9 cellular contexts compared by ENCODE assay signal in the genomic region with DNA sequence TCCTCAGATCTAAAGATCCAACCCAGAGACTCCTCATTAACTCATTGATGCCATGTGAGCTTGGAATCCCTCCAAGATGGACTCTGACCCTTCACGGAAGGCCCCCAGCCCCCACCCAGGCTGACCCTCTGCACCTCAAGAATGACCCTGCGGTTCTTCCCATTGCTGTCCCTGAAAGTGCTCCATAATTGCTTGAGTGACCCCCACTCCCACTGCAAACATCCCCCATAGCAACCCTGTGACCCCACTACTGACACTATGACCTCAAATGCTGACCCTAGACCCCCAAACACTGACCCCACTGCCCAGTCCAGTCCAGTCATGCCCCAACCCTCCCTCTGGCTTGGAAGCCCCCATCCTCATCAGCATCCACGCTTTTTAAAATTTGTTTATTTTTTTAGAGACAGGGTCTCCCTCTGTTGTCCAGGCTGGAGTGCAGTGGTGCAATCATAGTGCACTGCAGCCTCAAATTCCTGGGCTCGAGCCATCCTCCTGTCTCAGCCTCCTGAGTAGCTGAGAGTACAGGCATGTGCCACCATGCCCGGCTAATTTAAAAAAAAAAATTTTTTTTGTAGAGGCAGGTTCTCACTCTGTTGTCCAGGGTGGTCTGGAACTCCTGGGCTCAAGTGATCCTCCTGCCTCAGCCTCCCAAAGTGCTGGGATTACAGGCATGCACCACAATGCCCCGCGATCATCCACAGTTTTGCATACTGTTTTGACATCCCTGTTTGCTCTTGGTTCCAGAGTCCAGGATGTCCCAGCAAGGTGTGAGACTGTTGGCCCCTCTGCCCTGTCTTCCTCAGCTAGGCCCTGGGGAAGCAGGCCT. TPM values are rescaled to one million over a fixed set of nuclear protein-coding genes. Genes with fewer than 3 reads are reported as not detected.
DNase-seq lines count a peak whose midpoint lies in the region; ATAC-seq and TF ChIP-seq lines count a peak whose summit lies in the region.
"Had no signal": no experiment of that assay in that cellular context is flagged by ENCODE, and none has a peak within 500 bp of the region (broad histone marks: within the 10 kb centered on the region; RNA-seq: fewer than 3 reads in every experiment).

No MANE protein-coding gene starts in this region.

- peaks cover 2 to 8% of the 10 kb centered on the region in 2 donors for H3K27me3 ChIP-seq in stomach smooth muscle (ENCODE audit: control insufficient read depth in 1 of 2, insufficient read depth in 2 of 2, low read length in 2 of 2)

- H3K9me3 Mint-ChIP-seq in HFFc6: no peaks in the 10 kb centered on the region
- no peaks in the 10 kb centered on the region for H3K9me3 Mint-ChIP-seq in activated CD8-positive, alpha-beta T cell treated with anti-CD3 and anti-CD28 coated beads, Interleukin-2, amount 10 ng/mL, durations not matched to agents 7 days and 5 days (ENCODE audit: insufficient read depth)

- H3K4me3 Mint-ChIP-seq in HFFc6: peak overlapping the region; percentile 81
- peak overlapping the region; percentile 45 for H3K4me3 Mint-ChIP-seq in activated CD8-positive, alpha-beta T cell treated with anti-CD3 and anti-CD28 coated beads, Interleukin-2, amount 10 ng/mL, durations not matched to agents 7 days and 5 days

- peaks cover 9% of the 10 kb centered on the region for H3K27me3 Mint-ChIP-seq in HFFc6 (ENCODE audit: insufficient read depth)
- peaks cover 18% of the 10 kb centered on the region for H3K27me3 Mint-ChIP-seq in activated CD8-positive, alpha-beta T cell treated with anti-CD3 and anti-CD28 coated beads, Interleukin-2, amount 10 ng/mL, durations not matched to agents 7 days and 5 days (ENCODE audit: low read depth)

- H3K4me3 ChIP-seq in stomach smooth muscle (ENCODE audit: low read length in 2 of 2): peak overlapping the region; percentile 60 to 70

- peaks cover 36% of the 10 kb centered on the region for H3K4me1 ChIP-seq in stomach smooth muscle (ENCODE audit: control insufficient read depth, insufficient read depth, low read length)

- H3K9ac ChIP-seq in stomach smooth muscle (ENCODE audit: low read length in 2 of 2): peak overlapping the region in 1 of 2 donors; percentile 48

- H3K9me3 ChIP-seq in stomach smooth muscle (ENCODE audit: control insufficient read depth in 2 of 2, low read length in 2 of 2): no peaks in the 10 kb centered on the region

- peak overlapping the region; percentile 55 for H3K27ac Mint-ChIP-seq in HFFc6
- no peak overlapping the region for H3K27ac Mint-ChIP-seq in activated CD8-positive, alpha-beta T cell treated with anti-CD3 and anti-CD28 coated beads, Interleukin-2, amount 10 ng/mL, durations not matched to agents 7 days and 5 days

- H3K4me1 Mint-ChIP-seq in HFFc6 (ENCODE audit: low read depth): peaks cover 30% of the 10 kb centered on the region
- H3K4me1 Mint-ChIP-seq in activated CD8-positive, alpha-beta T cell treated with anti-CD3 and anti-CD28 coated beads, Interleukin-2, amount 10 ng/mL, durations not matched to agents 7 days and 5 days (ENCODE audit: low read depth): peaks cover 55% of the 10 kb centered on the region

- H3K36me3 ChIP-seq in stomach smooth muscle (ENCODE audit: control insufficient read depth in 2 of 2, insufficient read depth in 2 of 2, low read length in 2 of 2): peaks cover 0 to 2% of the 10 kb centered on the region in 2 donors

- no peak for ATAC-seq in activated CD8-positive, alpha-beta T cell treated with anti-CD3 and anti-CD28 coated beads, Interleukin-2, amount 10 ng/mL, durations not matched to agents 7 days and 5 days
- peak; percentile 24 for ATAC-seq in left lobe of liver
- ATAC-seq in HG03571 (IDR thresholded peaks at IDR 0.05; ENCODE audit: unreplicated experiment): no peak

- TF ChIP-seq CTCF in HFFc6 (IDR thresholded peaks at IDR 0.05): 0 out of 2 replicates have a peak, but pooled peaks have one; percentile 9

- CTCF ChIA-PET in activated CD8-positive, alpha-beta T cell treated with anti-CD3 and anti-CD28 coated beads, Interleukin-2, amount 10 ng/mL, durations not matched to agents 7 days and 5 days (lab: Charles Lee): interaction anchor here (2.8 kb wide), 1 partner anchor 124 kb away, joined by 7 read pairs; no protein-coding TSS in a partner anchor

- H3K36me3 Mint-ChIP-seq in HFFc6 (ENCODE audit: low read depth): peaks cover 14% of the 10 kb centered on the region
- H3K36me3 Mint-ChIP-seq in activated CD8-positive, alpha-beta T cell treated with anti-CD3 and anti-CD28 coated beads, Interleukin-2, amount 10 ng/mL, durations not matched to agents 7 days and 5 days (ENCODE audit: low read depth): peaks cover 9% of the 10 kb centered on the region

- DNase-seq in HFFc6: no peak
- DNase-seq in activated CD8-positive, alpha-beta T cell treated with anti-CD3 and anti-CD28 coated beads, Interleukin-2, amount 10 ng/mL, durations not matched to agents 7 days and 5 days: no peak
- no peak for DNase-seq in left lobe of liver (ENCODE audit: low spot score)
- DNase-seq in SW 1271 (lab: John Stamatoyannopoulos, UW): no peak
- no peak for DNase-seq in hippocampal formation (lab: John Stamatoyannopoulos, UW)
- DNase-seq: T-helper 9 cell had no signal

- H3K27ac ChIP-seq in stomach smooth muscle (ENCODE audit: low read length): peak overlapping the region; percentile 37

- POLR2A ChIA-PET in activated CD8-positive, alpha-beta T cell treated with anti-CD3 and anti-CD28 coated beads, Interleukin-2, amount 10 ng/mL, durations not matched to agents 7 days and 5 days (lab: Charles Lee): interaction anchor here (0.8 to 2.0 kb wide), 2 partner anchors 51 to 53 kb away, joined by 4 read pairs; no protein-coding TSS in a partner anchor

RNA-seq across cellular contexts. Expression of a gene that starts 0.9 kb away (rescaled TPM):
- total RNA-seq in HFFc6 (2021; fragmentation: NEBNext Ultra II Directional; extraction: Animal tissue kit (Norgen Biotek cat#: 25700)): 1 to 10 TPM; 1.5 to 5.1 (median 4.2) TPM
- 1 to 10 TPM; 3.3 to 3.8 TPM for total RNA-seq in activated CD8-positive, alpha-beta T cell treated with anti-CD3 and anti-CD28 coated beads, Interleukin-2, amount 10 ng/mL, durations not matched to agents 7 days and 5 days
- 1.5 TPM for total RNA-seq in left lobe of liver
- total RNA-seq: M059J had no signal

RNA-seq across cellular contexts. Expression of a gene that starts 14.7 kb away (rescaled TPM):
- 10 to 100 TPM; 36.3 to 49.9 (median 39.6) TPM for total RNA-seq in HFFc6 (2021; fragmentation: NEBNext Ultra II Directional; extraction: Animal tissue kit (Norgen Biotek cat#: 25700))
- 10 to 100 TPM; 59.8 to 60.3 TPM for total RNA-seq in activated CD8-positive, alpha-beta T cell treated with anti-CD3 and anti-CD28 coated beads, Interleukin-2, amount 10 ng/mL, durations not matched to agents 7 days and 5 days
- 15.8 TPM for total RNA-seq in left lobe of liver

RNA-seq across cellular contexts. Expression of a gene that starts 16.3 kb away (rescaled TPM):
- 100 to 1,000 TPM; 126 to 146 (median 139) TPM for total RNA-seq in HFFc6 (2021; fragmentation: NEBNext Ultra II Directional; extraction: Animal tissue kit (Norgen Biotek cat#: 25700))
- total RNA-seq in activated CD8-positive, alpha-beta T cell treated with anti-CD3 and anti-CD28 coated beads, Interleukin-2, amount 10 ng/mL, durations not matched to agents 7 days and 5 days: 10 to 100 TPM; 74.6 to 84.8 TPM
- total RNA-seq in left lobe of liver: 26.7 TPM

RNA-seq across cellular contexts. Expression of a gene that starts 48.4 kb away (rescaled TPM):
- total RNA-seq in HFFc6 (2021; fragmentation: NEBNext Ultra II Directional; extraction: Animal tissue kit (Norgen Biotek cat#: 25700)): 10 to 100 TPM; 48.5 to 63.4 (median 54.0) TPM
- total RNA-seq in activated CD8-positive, alpha-beta T cell treated with anti-CD3 and anti-CD28 coated beads, Interleukin-2, amount 10 ng/mL, durations not matched to agents 7 days and 5 days: 10 to 100 TPM; 68.4 to 69.2 TPM
- 22.7 TPM for total RNA-seq in left lobe of liver

RNA-seq across cellular contexts. Expression of a gene that starts 48.4 kb away (rescaled TPM):
- 10 to 100 TPM; 68.9 to 91.2 (median 87.7) TPM for total RNA-seq in HFFc6 (2021; fragmentation: NEBNext Ultra II Directional; extraction: Animal tissue kit (Norgen Biotek cat#: 25700))
- 100 to 1,000 TPM; 203 to 210 TPM for total RNA-seq in activated CD8-positive, alpha-beta T cell treated with anti-CD3 and anti-CD28 coated beads, Interleukin-2, amount 10 ng/mL, durations not matched to agents 7 days and 5 days
- total RNA-seq in left lobe of liver: 26.5 TPM
